12 cellular contexts compared by ENCODE assay signal in genomic region chr6:125066964-125067363, GRCh38.
A peak's percentile ranks its signal among the peaks of the same experiment; 100 is the strongest.
DNase-seq lines count a peak whose midpoint lies in the region; ATAC-seq and TF ChIP-seq lines count a peak whose summit lies in the region.
"Had no signal": no experiment of that assay in that cellular context is flagged by ENCODE, and none has a peak within 500 bp of the region (broad histone marks: within the 10 kb centered on the region; RNA-seq: fewer than 3 reads in every experiment).

No MANE protein-coding gene starts in this region.

- ATAC-seq in GM18870 (IDR thresholded peaks at IDR 0.05; ENCODE audit: unreplicated experiment), result peak; percentile 48
- no peak for ATAC-seq in GM19328 (IDR thresholded peaks at IDR 0.05; ENCODE audit: unreplicated experiment)
- ATAC-seq: body of pancreas had no signal

- BruUV-seq in A673 (replicated peaks; lab: Mats Ljungman, UMichigan), result no TSS peak

- CTCF ChIA-PET in A673 (lab: Charles Lee), result no interaction called here

- no peak overlapping the region for H3K9ac ChIP-seq in SK-N-MC (ENCODE audit: insufficient read length)

- no peak for TF ChIP-seq CTCF in A673 (conservative IDR thresholded peaks at IDR 0.05; ENCODE audit: low read depth, low read length)

- POLR2A ChIA-PET in A673 (lab: Charles Lee; ENCODE audit: low non-redundant PET), result no interaction called here

- no peaks in the 10 kb centered on the region for H3K9me3 ChIP-seq in SK-N-MC (ENCODE audit: low read depth, low read length)
- H3K9me3 ChIP-seq in A673 (ENCODE audit: low read depth, low read length, poor library complexity, severe bottlenecking), result no peaks in the 10 kb centered on the region
- H3K9me3 ChIP-seq: body of pancreas had no signal

- intact Hi-C loops in A673 (cut with micrococcal nuclease; ENCODE audit: unreplicated experiment), result no loop called here

- peak; percentile 48 for DNase-seq in A172 (ENCODE audit: low spot score)
- DNase-seq in SK-N-MC (ENCODE audit: low read depth, low spot score), result peak; percentile 70
- peak; percentile 22 for DNase-seq in epithelial cell of prostate (ENCODE audit: low read depth, low spot score)
- no peak for DNase-seq in A673 (ENCODE audit: low spot score)
- DNase-seq in HPDE6-E6E7 (ENCODE audit: extremely low spot score), result no peak
- DNase-seq in hepatic stellate cell (ENCODE audit: low spot score), result no peak
- DNase-seq: body of pancreas; NCI-H524 treated with DMSO at 0.1 percent for 48 hours; stimulated activated CD4-positive, alpha-beta T cell treated with anti-CD3 and anti-CD28 coated beads, Interleukin-1b, Interleukin-23, amount 100 ng/mL, for 48 hours; WERI-Rb-1 had no signal

- no peaks in the 10 kb centered on the region for H3K36me3 ChIP-seq in SK-N-MC (ENCODE audit: insufficient read depth, low read length)
- H3K36me3 ChIP-seq in A673 (ENCODE audit: insufficient read depth, low read length, poor library complexity, severe bottlenecking), result no peaks in the 10 kb centered on the region

- H3K27ac ChIP-seq in SK-N-MC (no peak overlapping the region), epithelial cell of prostate (no peak overlapping the region), A673 (ENCODE audit: low read depth, low read length, poor library complexity, severe bottlenecking) (no peak overlapping the region)
- H3K27ac ChIP-seq: body of pancreas, WERI-Rb-1 had no signal

- H3K4me3 ChIP-seq in SK-N-MC (no peak overlapping the region), A673 (ENCODE audit: low read depth, low read length, poor library complexity, severe bottlenecking) (no peak overlapping the region)
- H3K4me3 ChIP-seq: body of pancreas had no signal

- H3K27me3 ChIP-seq in A673 (replicated peaks; ENCODE audit: insufficient read depth, low read depth, low read length, poor library complexity), result no peaks in the 10 kb centered on the region
- H3K27me3 ChIP-seq: body of pancreas had no signal

- H3K4me1 ChIP-seq in A673 (ENCODE audit: insufficient read depth, low read length, poor library complexity, severe bottlenecking), result no peaks in the 10 kb centered on the region
- H3K4me1 ChIP-seq: body of pancreas had no signal

Comparison
In these comparisons a context has a peak if more than half of its experiments do, and no peak if none do; other contexts are left out.
1. DNase-seq: peak in A172 (single experiment), SK-N-MC (single experiment) and epithelial cell of prostate (single experiment); none in A673 (single experiment), HPDE6-E6E7 (single experiment) and hepatic stellate cell (single experiment).